Comparison of ENCODE assay signal across 2 cellular contexts in the genomic region with DNA sequence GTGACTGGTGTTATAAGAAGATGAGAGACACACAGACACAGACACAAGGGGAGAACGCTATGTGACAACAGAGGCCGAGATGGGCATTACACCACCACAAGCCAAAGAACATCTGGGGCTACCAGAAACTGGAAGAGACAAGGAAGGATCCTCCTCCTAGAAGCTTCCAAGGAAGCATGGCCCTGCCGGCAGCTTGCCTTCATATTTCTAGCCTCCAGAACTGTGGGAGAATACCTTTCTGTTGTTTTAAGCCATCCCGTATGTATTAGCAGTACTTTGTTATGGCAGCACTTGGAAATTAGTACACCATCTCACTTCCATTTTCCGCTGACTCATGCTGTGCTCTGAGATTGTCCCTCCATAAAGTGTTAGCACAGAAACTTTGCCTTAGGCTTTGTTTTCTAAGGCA.
TF ChIP-seq lines count a peak whose summit lies in the region.

No MANE protein-coding gene starts in this region.

TF ChIP-seq in IMR-90, 13 proteins besides CTCF, POLR2A, EP300 and RAD21 (continued from another document):
- TF ChIP-seq CHD1 (IDR thresholded peaks at IDR 0.05; ENCODE audit: low read depth, low read length) (no peak), NFE2L2 (IDR thresholded peaks at IDR 0.05; ENCODE audit: low read depth, low read length) (peak; percentile 94), BHLHE40 (IDR thresholded peaks at IDR 0.05; ENCODE audit: low read depth, low read length) (no peak), RFX5 (IDR thresholded peaks at IDR 0.05; ENCODE audit: low read depth, low read length) (no peak), FOS (IDR thresholded peaks at IDR 0.05; ENCODE audit: low read depth, low read length) (no peak), MXI1 (IDR thresholded peaks at IDR 0.05; ENCODE audit: borderline replicate concordance, low read depth, low read length) (no peak), RCOR1 (IDR thresholded peaks at IDR 0.05; ENCODE audit: insufficient replicate concordance, low read length) (no peak)

TF ChIP-seq in WTC11, 78 proteins besides CTCF, POLR2A, EP300 and RAD21 (continued from another document):
- TF ChIP-seq, protein P1, sequence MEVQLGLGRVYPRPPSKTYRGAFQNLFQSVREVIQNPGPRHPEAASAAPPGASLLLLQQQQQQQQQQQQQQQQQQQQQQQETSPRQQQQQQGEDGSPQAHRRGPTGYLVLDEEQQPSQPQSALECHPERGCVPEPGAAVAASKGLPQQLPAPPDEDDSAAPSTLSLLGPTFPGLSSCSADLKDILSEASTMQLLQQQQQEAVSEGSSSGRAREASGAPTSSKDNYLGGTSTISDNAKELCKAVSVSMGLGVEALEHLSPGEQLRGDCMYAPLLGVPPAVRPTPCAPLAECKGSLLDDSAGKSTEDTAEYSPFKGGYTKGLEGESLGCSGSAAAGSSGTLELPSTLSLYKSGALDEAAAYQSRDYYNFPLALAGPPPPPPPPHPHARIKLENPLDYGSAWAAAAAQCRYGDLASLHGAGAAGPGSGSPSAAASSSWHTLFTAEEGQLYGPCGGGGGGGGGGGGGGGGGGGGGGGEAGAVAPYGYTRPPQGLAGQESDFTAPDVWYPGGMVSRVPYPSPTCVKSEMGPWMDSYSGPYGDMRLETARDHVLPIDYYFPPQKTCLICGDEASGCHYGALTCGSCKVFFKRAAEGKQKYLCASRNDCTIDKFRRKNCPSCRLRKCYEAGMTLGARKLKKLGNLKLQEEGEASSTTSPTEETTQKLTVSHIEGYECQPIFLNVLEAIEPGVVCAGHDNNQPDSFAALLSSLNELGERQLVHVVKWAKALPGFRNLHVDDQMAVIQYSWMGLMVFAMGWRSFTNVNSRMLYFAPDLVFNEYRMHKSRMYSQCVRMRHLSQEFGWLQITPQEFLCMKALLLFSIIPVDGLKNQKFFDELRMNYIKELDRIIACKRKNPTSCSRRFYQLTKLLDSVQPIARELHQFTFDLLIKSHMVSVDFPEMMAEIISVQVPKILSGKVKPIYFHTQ (CRISPR knock-in tag; IDR thresholded peaks at IDR 0.05): no peak
